Comparison of ENCODE assay signal across 27 cellular contexts in the genomic region with DNA sequence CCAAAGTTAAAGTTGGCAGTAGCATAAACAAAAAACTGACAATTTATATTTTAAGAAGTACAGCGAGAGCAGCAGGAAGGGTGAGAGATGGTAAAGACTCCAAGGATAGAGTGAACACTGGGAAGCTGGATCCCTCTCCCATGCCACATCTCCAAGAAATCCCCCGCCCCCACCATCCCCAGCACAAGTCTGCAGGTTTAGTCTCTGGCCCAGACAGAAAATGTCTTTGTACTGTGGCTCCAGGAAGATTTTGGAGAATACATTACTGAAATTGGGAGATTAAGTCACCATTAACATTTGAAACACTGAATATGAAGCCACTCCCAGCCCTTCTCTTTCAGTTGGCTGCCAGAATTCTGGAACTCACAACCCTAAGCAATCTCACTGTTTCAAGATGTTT.
"Had no signal": no experiment of that assay in that cellular context is flagged by ENCODE, and none has a peak within 500 bp of the region (broad histone marks: within the 10 kb centered on the region; RNA-seq: fewer than 3 reads in every experiment).

No MANE protein-coding gene starts in this region.

- ATAC-seq: activated CD4-positive, CD25-positive, alpha-beta regulatory T cell treated with anti-CD3 and anti-CD28 coated beads, Interleukin-2, amount 50 U/mL, for 24 hours; activated T-helper 17 cell treated with anti-CD3 and anti-CD28 coated beads, Interleukin-2, amount 50 U/mL, for 72 hours; esophagus mucosa; gastrocnemius medialis; left cardiac atrium; naive thymus-derived CD4-positive, alpha-beta T cell; upper lobe of right lung had no signal

- H3K4me1 ChIP-seq: breast epithelium, gastrocnemius medialis, pancreas, prostate gland, suprapubic skin, tibial artery, upper lobe of right lung had no signal

- H3K27me3 ChIP-seq: breast epithelium, gastrocnemius medialis, pancreas, suprapubic skin, tibial artery, upper lobe of right lung had no signal

- H3K36me3 Mint-ChIP-seq: activated CD4-positive, alpha-beta memory T cell treated with anti-CD3 and anti-CD28 coated beads for 36 hours; naive thymus-derived CD4-positive, alpha-beta T cell; stimulated activated naive B cell treated with anti-CD40 and anti-IgM and Interleukin-4, amounts not matched to agents 10 μg/mL and 1 μg/mL and 100 μg/mL, for 72 hours had no signal

- H3K9me3 Mint-ChIP-seq: activated CD4-positive, alpha-beta T cell treated with anti-CD3 and anti-CD28 coated beads, Interleukin-2, amount 10 ng/mL, durations not matched to agents 24 days and 14 days; activated T-cell treated with anti-CD3 and anti-CD28 coated beads, Interleukin-2, amount 50 U/mL, for 24 hours had no signal

- H3K27ac ChIP-seq: breast epithelium, gastrocnemius medialis, pancreas, prostate gland, suprapubic skin, tibial artery, upper lobe of right lung, VCaP had no signal

- H3K4me3 ChIP-seq: breast epithelium, gastrocnemius medialis, pancreas, prostate gland, smooth muscle cell, suprapubic skin, tibial artery, upper lobe of right lung had no signal

- H3K9me3 ChIP-seq: breast epithelium, gastrocnemius medialis, pancreas, prostate gland, suprapubic skin, tibial artery, upper lobe of right lung had no signal

- H3K4me3 Mint-ChIP-seq: activated CD4-positive, alpha-beta memory T cell treated with anti-CD3 and anti-CD28 coated beads for 36 hours; activated CD4-positive, alpha-beta T cell treated with anti-CD3 and anti-CD28 coated beads, Interleukin-2, amount 10 ng/mL, durations not matched to agents 24 days and 14 days; activated T-cell treated with anti-CD3 and anti-CD28 coated beads, Interleukin-2, amount 50 U/mL, for 24 hours; activated T-helper 17 cell treated with anti-CD3 and anti-CD28 coated beads, Interleukin-2, amount 50 U/mL, for 72 hours; naive thymus-derived CD4-positive, alpha-beta T cell; stimulated activated naive B cell treated with anti-CD40 and anti-IgM and Interleukin-4, amounts not matched to agents 10 μg/mL and 1 μg/mL and 100 μg/mL, for 72 hours had no signal

- H3K27ac Mint-ChIP-seq: activated CD4-positive, alpha-beta memory T cell treated with anti-CD3 and anti-CD28 coated beads for 36 hours; activated CD4-positive, alpha-beta T cell treated with anti-CD3 and anti-CD28 coated beads, Interleukin-2, amount 10 ng/mL, durations not matched to agents 24 days and 14 days; activated T-cell treated with anti-CD3 and anti-CD28 coated beads, Interleukin-2, amount 50 U/mL, for 24 hours; activated T-helper 17 cell treated with anti-CD3 and anti-CD28 coated beads, Interleukin-2, amount 50 U/mL, for 72 hours; naive thymus-derived CD4-positive, alpha-beta T cell; stimulated activated naive B cell treated with anti-CD40 and anti-IgM and Interleukin-4, amounts not matched to agents 10 μg/mL and 1 μg/mL and 100 μg/mL, for 72 hours had no signal

- H3K4me1 Mint-ChIP-seq: activated CD4-positive, alpha-beta T cell treated with anti-CD3 and anti-CD28 coated beads, Interleukin-2, amount 10 ng/mL, durations not matched to agents 24 days and 14 days; activated T-helper 17 cell treated with anti-CD3 and anti-CD28 coated beads, Interleukin-2, amount 50 U/mL, for 72 hours; naive thymus-derived CD4-positive, alpha-beta T cell; stimulated activated naive B cell treated with anti-CD40 and anti-IgM and Interleukin-4, amounts not matched to agents 10 μg/mL and 1 μg/mL and 100 μg/mL, for 72 hours had no signal

- H3K36me3 ChIP-seq: breast epithelium, gastrocnemius medialis, pancreas, prostate gland, suprapubic skin, tibial artery, upper lobe of right lung had no signal

- DNase-seq: activated CD4-positive, alpha-beta memory T cell treated with anti-CD3 and anti-CD28 coated beads for 36 hours; activated CD4-positive, alpha-beta T cell treated with anti-CD3 and anti-CD28 coated beads, Interleukin-2, amount 10 ng/mL, durations not matched to agents 24 days and 14 days; activated CD8-positive, alpha-beta memory T cell treated with anti-CD3 and anti-CD28 coated beads, Interleukin-2, amount 50 U/mL, for 48 hours; activated gamma-delta T cell treated with Interleukin-2 at 50 U/mL for 16 hours; activated naive CD4-positive, alpha-beta T cell treated with anti-CD3 and anti-CD28 coated beads, Interleukin-2, amount 50 U/mL, for 16 hours; activated T-cell treated with anti-CD3 and anti-CD28 coated beads, Interleukin-2, amount 50 U/mL, for 24 hours; central memory CD4-positive, alpha-beta T cell; gastrocnemius medialis; glutamatergic neuron; hippocampal formation; left cardiac atrium; mammary epithelial cell; midbrain; naive thymus-derived CD4-positive, alpha-beta T cell; pancreas; stimulated activated CD4-positive, alpha-beta T cell treated with anti-CD3 and anti-CD28 coated beads, Interleukin-1b, Interleukin-23, amount 100 ng/mL, for 48 hours; stimulated activated naive B cell treated with anti-CD40 and anti-IgM and Interleukin-4, amounts not matched to agents 10 μg/mL and 1 μg/mL and 100 μg/mL, for 72 hours; tibial artery; upper lobe of right lung had no signal

- H3K27me3 Mint-ChIP-seq: activated CD4-positive, alpha-beta memory T cell treated with anti-CD3 and anti-CD28 coated beads for 36 hours; activated CD4-positive, alpha-beta T cell treated with anti-CD3 and anti-CD28 coated beads, Interleukin-2, amount 10 ng/mL, durations not matched to agents 24 days and 14 days; activated T-cell treated with anti-CD3 and anti-CD28 coated beads, Interleukin-2, amount 50 U/mL, for 24 hours; activated T-helper 17 cell treated with anti-CD3 and anti-CD28 coated beads, Interleukin-2, amount 50 U/mL, for 72 hours; naive thymus-derived CD4-positive, alpha-beta T cell; stimulated activated naive B cell treated with anti-CD40 and anti-IgM and Interleukin-4, amounts not matched to agents 10 μg/mL and 1 μg/mL and 100 μg/mL, for 72 hours had no signal
